16 cellular contexts compared by ENCODE assay signal in the genomic region with DNA sequence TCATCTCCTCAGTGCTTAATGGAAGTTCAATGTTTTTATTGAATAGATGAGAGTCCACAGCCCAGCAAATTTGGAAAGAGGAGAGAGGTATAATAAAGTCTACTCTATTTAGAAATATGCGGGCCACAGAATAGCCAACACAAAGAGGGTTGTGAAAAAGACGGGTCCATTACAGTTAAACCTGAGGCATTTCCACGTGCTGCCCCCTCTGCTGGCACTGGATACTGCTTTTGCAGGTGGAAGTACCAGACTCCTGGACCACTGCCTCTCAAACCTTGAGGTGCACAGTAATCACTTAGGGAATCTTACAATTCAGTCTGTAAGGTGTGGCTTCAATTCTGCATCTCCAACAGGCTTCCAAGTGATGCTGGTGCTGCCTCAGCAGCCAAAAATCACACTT. TPM values are rescaled to one million over a fixed set of nuclear protein-coding genes. Genes with fewer than 3 reads are reported as not detected.
DNase-seq lines count a peak whose midpoint lies in the region; ATAC-seq and TF ChIP-seq lines count a peak whose summit lies in the region.
"Had no signal": no experiment of that assay in that cellular context is flagged by ENCODE, and none has a peak within 500 bp of the region (broad histone marks: within the 10 kb centered on the region; RNA-seq: fewer than 3 reads in every experiment).

No MANE protein-coding gene starts in this region.

- no peak for ATAC-seq in left lung

- H3K27ac ChIP-seq in endodermal cell (ENCODE audit: low read depth, low read length) (no peak overlapping the region), left lung (no peak overlapping the region), sigmoid colon (no peak overlapping the region)
- H3K27ac ChIP-seq: BLaER1 treated with 17β-estradiol and CSF1 and Interleukin-3, amounts not matched to agents 10 nM and 100 nM had no signal

- no peaks in the 10 kb centered on the region for H3K9me3 ChIP-seq in endodermal cell (ENCODE audit: control insufficient read depth, low read length)
- H3K9me3 ChIP-seq in left lung = no peaks in the 10 kb centered on the region
- H3K9me3 ChIP-seq in sigmoid colon = no peaks in the 10 kb centered on the region
- H3K9me3 ChIP-seq: BLaER1 treated with 17β-estradiol and CSF1 and Interleukin-3, amounts not matched to agents 10 nM and 100 nM had no signal

- intact Hi-C loops in left lung (cut with DNase I) (no loop called here), sigmoid colon (cut with DNase I) (loop anchor here (10.0 kb wide), 1 partner anchor 418 kb away; the partner anchor contains the start of gene RNF7)

- H3K4me1 Mint-ChIP-seq in activated CD4-positive, alpha-beta T cell treated with anti-CD3 and anti-CD28 coated beads, Interleukin-2, amount 10 ng/mL, durations not matched to agents 7 days and 5 days = peaks cover 19% of the 10 kb centered on the region
- H3K4me1 Mint-ChIP-seq in endodermal cell = peaks cover 7% of the 10 kb centered on the region
- peaks cover 10% of the 10 kb centered on the region for H3K4me1 Mint-ChIP-seq in progenitor cell of endocrine pancreas (ENCODE audit: low read depth)

- CTCF ChIA-PET in activated CD4-positive, alpha-beta T cell treated with anti-CD3 and anti-CD28 coated beads, Interleukin-2, amount 10 ng/mL, durations not matched to agents 7 days and 5 days (lab: Charles Lee) = no interaction called here

- H3K4me3 Mint-ChIP-seq in activated CD4-positive, alpha-beta T cell treated with anti-CD3 and anti-CD28 coated beads, Interleukin-2, amount 10 ng/mL, durations not matched to agents 7 days and 5 days = no peak overlapping the region
- H3K4me3 Mint-ChIP-seq in endodermal cell (no peak overlapping the region), progenitor cell of endocrine pancreas (ENCODE audit: low read depth) (no peak overlapping the region)

- H3K36me3 ChIP-seq in endodermal cell (ENCODE audit: control insufficient read depth, insufficient read depth, low read length) (no peaks in the 10 kb centered on the region), left lung (no peaks in the 10 kb centered on the region), sigmoid colon (no peaks in the 10 kb centered on the region)
- H3K36me3 ChIP-seq: BLaER1 treated with 17β-estradiol and CSF1 and Interleukin-3, amounts not matched to agents 10 nM and 100 nM had no signal

- peak; percentile 3 for DNase-seq in activated CD4-positive, alpha-beta T cell treated with anti-CD3 and anti-CD28 coated beads, Interleukin-2, amount 50 U/mL, for 1 hour
- DNase-seq in activated CD4-positive, alpha-beta T cell treated with anti-CD3 and anti-CD28 coated beads, Interleukin-2, amount 10 ng/mL, durations not matched to agents 7 days and 5 days = no peak
- DNase-seq in NB4 (ENCODE audit: low read depth) (peak; percentile 11), endodermal cell (peak; percentile 75), progenitor cell of endocrine pancreas (ENCODE audit: low spot score, unreplicated experiment) (no peak), SW480 (ENCODE audit: low spot score) (no peak), left lung (no peak), sigmoid colon (no peak)
- DNase-seq: activated CD4-positive, CD25-positive, alpha-beta regulatory T cell treated with anti-CD3 and anti-CD28 coated beads, Interleukin-2, amount 50 U/mL, for 72 hours; activated effector memory CD4-positive, alpha-beta T cell treated with Interleukin-2 at 50 U/mL for 16 hours; cerebellar nuclear complex; NCI-H187 treated with DMSO at 0.1 percent for 48 hours; posterior cingulate gyrus; stimulated activated CD4-positive, alpha-beta T cell treated with anti-CD3 and anti-CD28 coated beads, Interleukin-4, amount 100 ng/mL, for 4 hours had no signal

- H3K27ac Mint-ChIP-seq in activated CD4-positive, alpha-beta T cell treated with anti-CD3 and anti-CD28 coated beads, Interleukin-2, amount 10 ng/mL, durations not matched to agents 7 days and 5 days = no peak overlapping the region
- no peak overlapping the region for H3K27ac Mint-ChIP-seq in endodermal cell
- H3K27ac Mint-ChIP-seq in progenitor cell of endocrine pancreas = no peak overlapping the region

- H3K4me1 ChIP-seq in endodermal cell (ENCODE audit: control insufficient read depth, insufficient read depth, low read length) (no peaks in the 10 kb centered on the region), left lung (peaks cover 0 to 20% of the 10 kb centered on the region in 2 donors), sigmoid colon (peaks cover 0 to 17% (median 10%) of the 10 kb centered on the region in 4 donors)

- WGBS in endodermal cell (ENCODE audit: insufficient coverage in 1 of 2, insufficient read length in 1 of 2), 2 experiments = 37 to 42% methylated on average over 3 of the region's 3 CpGs
- 26 to 39% methylated on average over 3 of the region's 3 CpGs for WGBS in sigmoid colon, 2 donors

- TF ChIP-seq POLR2A in NB4 (IDR thresholded peaks at IDR 0.05; ENCODE audit: extremely low read depth, insufficient read length) (no peak), sigmoid colon (IDR thresholded peaks at IDR 0.05) (no peak)

- no peaks in the 10 kb centered on the region for H3K36me3 Mint-ChIP-seq in activated CD4-positive, alpha-beta T cell treated with anti-CD3 and anti-CD28 coated beads, Interleukin-2, amount 10 ng/mL, durations not matched to agents 7 days and 5 days (ENCODE audit: low read depth)
- H3K36me3 Mint-ChIP-seq in endodermal cell (ENCODE audit: low read depth) = no peaks in the 10 kb centered on the region
- no peaks in the 10 kb centered on the region for H3K36me3 Mint-ChIP-seq in progenitor cell of endocrine pancreas (ENCODE audit: insufficient read depth)

- H3K27me3 ChIP-seq in endodermal cell (ENCODE audit: control insufficient read depth, insufficient read depth, low read length, poor library complexity, severe bottlenecking) (peaks cover 4% of the 10 kb centered on the region), left lung (no peaks in the 10 kb centered on the region), sigmoid colon (no peaks in the 10 kb centered on the region)
- H3K27me3 ChIP-seq: BLaER1 treated with 17β-estradiol and CSF1 and Interleukin-3, amounts not matched to agents 10 nM and 100 nM had no signal

- no peak overlapping the region for H3K9ac ChIP-seq in endodermal cell (ENCODE audit: extremely low read depth, low read length, poor library complexity, severe bottlenecking)
- H3K9ac ChIP-seq: BLaER1 treated with 17β-estradiol and CSF1 and Interleukin-3, amounts not matched to agents 10 nM and 100 nM had no signal

- POLR2A ChIA-PET in activated CD4-positive, alpha-beta T cell treated with anti-CD3 and anti-CD28 coated beads, Interleukin-2, amount 10 ng/mL, durations not matched to agents 7 days and 5 days (lab: Charles Lee) = no interaction called here

- H3K27me3 Mint-ChIP-seq in activated CD4-positive, alpha-beta T cell treated with anti-CD3 and anti-CD28 coated beads, Interleukin-2, amount 10 ng/mL, durations not matched to agents 7 days and 5 days = peaks cover 5% of the 10 kb centered on the region
- H3K27me3 Mint-ChIP-seq in endodermal cell (ENCODE audit: insufficient read depth) = peaks cover 9% of the 10 kb centered on the region
- peaks cover 4% of the 10 kb centered on the region for H3K27me3 Mint-ChIP-seq in progenitor cell of endocrine pancreas

- TF ChIP-seq CTCF in NB4 (IDR thresholded peaks at IDR 0.05; ENCODE audit: low read depth, low read length) (no peak), endodermal cell (conservative IDR thresholded peaks at IDR 0.05) (peak; percentile 72), progenitor cell of endocrine pancreas (IDR thresholded peaks at IDR 0.05; ENCODE audit: unreplicated experiment) (peak; percentile 46), left lung (IDR thresholded peaks at IDR 0.05) (no peak), sigmoid colon (IDR thresholded peaks at IDR 0.05) (no peak)

- no peak for TF ChIP-seq EP300 in sigmoid colon (IDR thresholded peaks at IDR 0.05)

- no peaks in the 10 kb centered on the region for H3K9me3 Mint-ChIP-seq in activated CD4-positive, alpha-beta T cell treated with anti-CD3 and anti-CD28 coated beads, Interleukin-2, amount 10 ng/mL, durations not matched to agents 7 days and 5 days
- H3K9me3 Mint-ChIP-seq in endodermal cell (no peaks in the 10 kb centered on the region), progenitor cell of endocrine pancreas (ENCODE audit: low read depth) (no peaks in the 10 kb centered on the region)

- H3K4me3 ChIP-seq in NB4 (ENCODE audit: low read depth, low read length) = no peak overlapping the region
- H3K4me3 ChIP-seq in endodermal cell (ENCODE audit: low read length) = no peak overlapping the region
- H3K4me3 ChIP-seq in left lung = no peak overlapping the region
- no peak overlapping the region for H3K4me3 ChIP-seq in sigmoid colon
- H3K4me3 ChIP-seq: BLaER1 treated with 17β-estradiol and CSF1 and Interleukin-3, amounts not matched to agents 10 nM and 100 nM; lung had no signal

RNA-seq across cellular contexts. Expression of gene TFDP2, which starts 3.0 kb away (rescaled TPM):
- 10 to 100 TPM; 23.5 to 29.4 TPM for total RNA-seq in activated CD4-positive, alpha-beta T cell treated with anti-CD3 and anti-CD28 coated beads, Interleukin-2, amount 10 ng/mL, durations not matched to agents 7 days and 5 days
- total RNA-seq in endodermal cell (10 to 100 TPM; 62.7 to 76.4 TPM), progenitor cell of endocrine pancreas (94.4 and 94.5 TPM in 2 replicates), left lung (10 to 100 TPM; 21.2 to 31.2 TPM), sigmoid colon (10 to 100 TPM; 52.3 to 74.8 (median 61.4) TPM)
- 137 TPM for polyA plus RNA-seq in endodermal cell (2013, experiment 1 of 2)
- 109 TPM for polyA plus RNA-seq in endodermal cell (2013, experiment 2 of 2)
- 10 to 100 TPM; 14.3 to 16.8 (median 15.7) TPM for polyA plus RNA-seq in sigmoid colon

Comparison
In these comparisons a context has a peak if more than half of its experiments do, and no peak if none do; other contexts are left out.
1. DNase-seq: peak in activated CD4-positive, alpha-beta T cell treated with anti-CD3 and anti-CD28 coated beads, Interleukin-2, amount 50 U/mL, for 1 hour (single experiment), NB4 (single experiment) and endodermal cell (single experiment); none in activated CD4-positive, alpha-beta T cell treated with anti-CD3 and anti-CD28 coated beads, Interleukin-2, amount 10 ng/mL, durations not matched to agents 7 days and 5 days (single experiment), progenitor cell of endocrine pancreas (single experiment), SW480 (single experiment), left lung (0 of 2) and sigmoid colon (single experiment).
2. CTCF ChIP-seq: peak in endodermal cell (single experiment) and progenitor cell of endocrine pancreas (single experiment); none in NB4 (single experiment), left lung (0 of 2) and sigmoid colon (0 of 4).